Comparison of ENCODE assay signal across 22 cellular contexts in the genomic region with DNA sequence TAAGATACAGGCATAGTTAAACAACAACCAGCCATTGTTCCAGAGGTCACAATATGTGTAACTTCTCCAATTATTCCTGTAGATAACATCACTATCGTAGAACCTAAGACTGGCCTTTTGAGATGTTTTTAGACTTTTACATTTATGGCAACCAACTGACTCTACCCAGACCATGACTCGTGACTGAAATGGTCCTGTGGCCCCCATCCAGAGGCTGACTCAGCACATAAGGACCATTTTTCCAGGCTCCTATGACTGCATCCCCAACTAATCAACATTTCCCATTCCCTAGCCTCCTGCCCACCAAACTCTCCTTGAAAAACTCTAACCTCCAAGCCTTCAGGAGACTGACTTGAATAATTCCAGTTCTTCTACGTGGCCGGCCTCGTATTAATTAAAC. TPM values are rescaled to one million over a fixed set of nuclear protein-coding genes. Genes with fewer than 3 reads are reported as not detected.
DNase-seq lines count a peak whose midpoint lies in the region; ATAC-seq, FAIRE-seq and TF ChIP-seq lines count a peak whose summit lies in the region.
"Had no signal": no experiment of that assay in that cellular context is flagged by ENCODE, and none has a peak within 500 bp of the region (broad histone marks: within the 10 kb centered on the region; RNA-seq: fewer than 3 reads in every experiment).

No MANE protein-coding gene starts in this region.

- peak; percentile 11 for DNase-seq in HT1080 (ENCODE audit: low read depth)
- DNase-seq in K562 (ENCODE audit: extremely low read depth in 1 of 4, low spot score in 3 of 4), result no peak
- DNase-seq in mucosa of descending colon, result no peak
- DNase-seq in NCI-H510A treated with DMSO at 0.1 percent for 48 hours (lab: John Stamatoyannopoulos, UW), result no peak
- DNase-seq in HUDEP-2 (lab: John Stamatoyannopoulos, UW; ENCODE audit: unreplicated experiment in 76 of 76), result no peak
- no peak for DNase-seq in activated CD4-positive, CD25-positive, alpha-beta regulatory T cell treated with anti-CD3 and anti-CD28 coated beads, Interleukin-2, amount 50 U/mL, for 72 hours
- DNase-seq: CD4-positive, CD25-positive, alpha-beta regulatory T cell; DMS79; Karpas-422; MG63; NCI-H1048; NCI-H1436; NCI-H187 treated with DMSO at 0.1 percent for 48 hours; SHP77 treated with DMSO at 0.1 percent for 48 hours; SW 1271 had no signal

- H4K20me1 ChIP-seq in K562 (replicated peaks; ENCODE audit: control insufficient read depth, insufficient read depth, low read length), result no peaks in the 10 kb centered on the region

- H3K9ac ChIP-seq in K562 (ENCODE audit: insufficient read depth in 1 of 2, low read depth in 2 of 2, low read length in 2 of 2), result no peak overlapping the region

- WGBS in K562 (ENCODE audit: insufficient coverage, low coverage, missing lambda C conversion rate), result 5% methylated on average over 2 of the region's 5 CpGs

- CTCF ChIA-PET in K562 (lab: Yijun Ruan, JAX; ENCODE audit: low intra/inter-chr PET ratio), result no interaction called here

- H3K9me3 ChIP-seq in K562 (replicated peaks; ENCODE audit: control insufficient read depth, insufficient read depth, low read depth, low read length) (no peaks in the 10 kb centered on the region), mucosa of descending colon (no peaks in the 10 kb centered on the region)
- H3K9me3 ChIP-seq: HAP-1, MG63 had no signal

- H3K4me2 ChIP-seq in K562 (ENCODE audit: insufficient read depth, low read length), result no peak overlapping the region
- H3K4me2 ChIP-seq: GM23338 had no signal

- BruUV-seq in K562 (replicated peaks; lab: Mats Ljungman, UMichigan), result no TSS peak

- ATAC-seq in K562 (no peak), mucosa of descending colon (peak; percentile 40), GM19328 (IDR thresholded peaks at IDR 0.05; ENCODE audit: unreplicated experiment) (no peak)
- ATAC-seq: GM12878, GM23338 had no signal

- H3K4me3 ChIP-seq in K562, result no peak overlapping the region
- no peak overlapping the region for H3K4me3 ChIP-seq in mucosa of descending colon
- H3K4me3 ChIP-seq: GM12878, GM23338, HAP-1, MG63, SK-N-MC had no signal

- H3K4me1 ChIP-seq in K562 (replicated peaks in 1 of 2; ENCODE audit: control insufficient read depth in 2 of 2, insufficient read depth in 2 of 2, low read length in 2 of 2) (no peaks in the 10 kb centered on the region), mucosa of descending colon (ENCODE audit: low read depth) (no peaks in the 10 kb centered on the region)

- TF ChIP-seq EP300 in K562 (IDR thresholded peaks at IDR 0.05; ENCODE audit: low read length), result no peak

- TF ChIP-seq CTCF in K562 (IDR thresholded peaks at IDR 0.05 in 2 of 3, conservative IDR thresholded peaks at IDR 0.05 in 1 of 3; ENCODE audit: insufficient read depth in 2 of 3, low read depth in 1 of 3, low read length in 3 of 3) (no peak), mucosa of descending colon (IDR thresholded peaks at IDR 0.05) (no peak)

- no peaks in the 10 kb centered on the region for H3K9me1 ChIP-seq in K562 (ENCODE audit: control insufficient read depth, insufficient read depth, low read length)

- TF ChIP-seq RAD21 in K562 (CRISPR knock-in tag; conservative IDR thresholded peaks at IDR 0.05 in 1 of 2, IDR thresholded peaks at IDR 0.05 in 1 of 2), result no peak

- POLR2A ChIA-PET in K562 (lab: Yijun Ruan, JAX), result interaction anchor here (0.6 kb wide), 1 partner anchor 139 kb away, joined by 3 read pairs; no protein-coding TSS in a partner anchor

- in situ Hi-C loops in K562 (cut with MboI), result no loop called here

- H3K79me2 ChIP-seq in K562 (ENCODE audit: control insufficient read depth, insufficient read depth, low read length), result no peaks in the 10 kb centered on the region

- intact Hi-C loops in K562 (cut with micrococcal nuclease), result no loop called here
- intact Hi-C loops in mucosa of descending colon (cut with DNase I, micrococcal nuclease), result no loop called here

- no peak overlapping the region for H2AFZ ChIP-seq in K562 (ENCODE audit: low read depth, low read length)
- H2AFZ ChIP-seq: GM23338 had no signal

- H3K36me3 ChIP-seq in K562 (ENCODE audit: control insufficient read depth, insufficient read depth, low read length) (no peaks in the 10 kb centered on the region), mucosa of descending colon (ENCODE audit: low read depth) (no peaks in the 10 kb centered on the region)
- H3K36me3 ChIP-seq: HAP-1, MG63 had no signal

- H3K27ac ChIP-seq in K562 (ENCODE audit: extremely low read depth, low read depth, low read length), result no peak overlapping the region
- H3K27ac ChIP-seq: HL-60, RWPE1, SK-N-MC had no signal

- no peak for TF ChIP-seq POLR2A in K562 (conservative IDR thresholded peaks at IDR 0.05)

- FAIRE-seq in K562 (lab: Jason Lieb, UNC), result no peak
- FAIRE-seq: GM12878 had no signal

- H3K27me3 ChIP-seq in K562 (ENCODE audit: control insufficient read depth in 2 of 2, insufficient read depth in 2 of 2, low read length in 2 of 2), result no peaks in the 10 kb centered on the region
- H3K27me3 ChIP-seq: MG63 had no signal

TF ChIP-seq in K562, 482 proteins besides CTCF, POLR2A, EP300 and RAD21:
- TF ChIP-seq ZNF696 (CRISPR knock-in tag; conservative IDR thresholded peaks at IDR 0.05) (no peak), ZNF316 (IDR thresholded peaks at IDR 0.05) (0 out of 2 replicates have a peak, but pooled peaks have one; percentile 6), ZFPM2 (CRISPR knock-in tag; IDR thresholded peaks at IDR 0.05) (no peak), C11orf30 (IDR thresholded peaks at IDR 0.05; ENCODE audit: low read depth) (peak; percentile 18; the same call in 1 of the 2 replicates), HMG20A (CRISPR knock-in tag; conservative IDR thresholded peaks at IDR 0.05) (no peak)

RNA-seq across cellular contexts. Expression of gene NID2, which starts 52.6 kb away (rescaled TPM):
- total RNA-seq in HT1080 (2014; rRNA removed; shearing (Covaris generic)), result 1.6 and 2.2 TPM in 2 replicates
- 1.6 and 2.3 TPM in 2 replicates for polyA plus RNA-seq in HT1080 (2015; cell fraction: cytosol; rRNA removed)
- polyA plus RNA-seq in HT1080 (2015; cell fraction: nucleus; rRNA removed), result 10.5 and 11.5 TPM in 2 replicates
- 0.62 and 2.0 TPM in 2 replicates for total RNA-seq in K562 (2011; cell fraction: chromatin; rRNA removed; ENCODE audit: low replicate concordance)
- 0.13 TPM in 1 of 2 replicates, not detected in the other for total RNA-seq in K562 (2011; cell fraction: nucleolus; rRNA removed)
- total RNA-seq in K562 (2011; cell fraction: nucleoplasm; rRNA removed), result 0.69 TPM in 1 of 2 replicates, not detected in the other
- total RNA-seq in K562 (2014; rRNA removed) (not detected in 2 replicates), K562 (2014; rRNA removed; fragmentation: Illumina TruSeq; extraction: Trizol) (0.22 and 0.45 TPM in 2 replicates), K562 (2015; rRNA removed; fragmentation: Illumina TruSeq; extraction: Trizol) (0.11 TPM in 1 of 2 replicates, not detected in the other), K562 (2021) (0.09 and 0.22 TPM in 2 replicates), mucosa of descending colon (10 to 100 TPM; 21.7 to 32.5 (median 28.8) TPM)
- polyA plus RNA-seq in K562 (2011; rRNA removed) (0.04 TPM in 1 of 2 replicates, not detected in the other), K562 (2014; fragmentation: Illumina TruSeq; extraction: Trizol) (0.45 TPM in 1 of 2 replicates, not detected in the other), K562 (2014; fragmentation: Nextera tagmentation; extraction: Ambion mirVana) (under 1 TPM; 0.10 to 0.29 TPM), K562 (2014; rRNA removed) (not detected in 2 replicates)
- 0.07 TPM in 1 of 2 replicates, not detected in the other for polyA plus RNA-seq in K562 (2011; cell fraction: cytosol; rRNA removed)
- 0.17 and 0.30 TPM in 2 replicates for polyA plus RNA-seq in K562 (2011; cell fraction: nucleus; rRNA removed)
- 0.29 TPM in 1 of 2 replicates, not detected in the other for polyA plus RNA-seq in K562 (2012)
- polyA minus RNA-seq in K562 (2011; rRNA and poly(A)+ RNA removed), result not detected in 2 replicates
- not detected in 2 replicates for polyA minus RNA-seq in K562 (2011; cell fraction: cytosol; rRNA and poly(A)+ RNA removed)
- polyA minus RNA-seq in K562 (2011; cell fraction: nucleus; rRNA and poly(A)+ RNA removed), result 0.27 TPM in 1 of 2 replicates, not detected in the other
- total RNA-seq: CD4-positive, CD25-positive, alpha-beta regulatory T cell had no signal
